15 cellular contexts compared by ENCODE assay signal in the genomic region with DNA sequence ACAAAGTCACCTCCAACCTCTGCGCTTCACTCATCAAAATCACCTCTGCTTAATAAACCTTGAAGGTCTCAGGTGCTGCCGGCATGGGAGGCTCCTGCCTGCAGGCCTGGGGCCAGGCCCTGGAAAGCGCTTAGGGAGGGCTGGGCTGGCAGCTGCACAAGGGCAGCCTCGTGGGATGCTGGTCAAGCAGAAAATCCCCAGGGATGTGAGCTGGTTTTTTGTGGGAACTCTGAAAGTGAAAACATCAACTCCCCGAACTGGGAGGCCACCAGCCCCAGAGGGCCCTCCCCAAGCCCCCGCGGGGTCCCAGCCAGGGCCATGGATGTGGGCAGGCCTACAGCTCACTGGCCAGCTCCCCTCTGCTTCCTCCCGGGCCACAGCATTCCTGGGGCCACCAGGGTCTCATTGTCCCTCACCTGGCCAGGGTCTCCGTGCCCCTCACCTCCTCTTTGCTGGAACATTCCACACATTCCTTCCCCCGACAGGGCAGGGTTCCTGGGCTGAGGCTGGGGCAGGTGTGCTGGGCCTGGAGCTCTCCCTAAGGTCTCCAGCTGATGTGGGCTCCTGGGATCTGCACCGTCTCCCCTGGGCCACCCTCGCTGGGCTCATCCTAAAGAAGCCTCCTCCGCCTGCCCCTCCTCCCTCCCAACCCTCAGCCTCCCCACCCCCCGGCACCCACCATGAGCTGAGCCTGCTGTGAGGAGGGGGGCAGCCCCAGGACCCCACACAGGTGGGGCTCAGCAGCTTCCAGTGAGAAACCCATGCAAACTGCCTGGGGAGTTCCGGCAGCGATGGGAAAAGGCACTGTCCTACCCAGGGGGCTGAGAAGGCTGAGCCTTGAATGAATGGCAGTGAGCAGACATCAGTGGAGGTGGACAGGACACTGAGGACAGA. TPM values are rescaled to one million over a fixed set of nuclear protein-coding genes. Genes with fewer than 3 reads are reported as not detected.
A peak's percentile ranks its signal among the peaks of the same experiment; 100 is the strongest.
DNase-seq lines count a peak whose midpoint lies in the region; ATAC-seq and TF ChIP-seq lines count a peak whose summit lies in the region.
"Had no signal": no experiment of that assay in that cellular context is flagged by ENCODE, and none has a peak within 500 bp of the region (broad histone marks: within the 10 kb centered on the region; RNA-seq: fewer than 3 reads in every experiment).

No MANE protein-coding gene starts in this region.

- H3K4me3 ChIP-seq in right atrium auricular region = no peak overlapping the region
- H3K4me3 ChIP-seq: lung had no signal

- no peak overlapping the region for H3K27ac Mint-ChIP-seq in WTC11
- H3K27ac Mint-ChIP-seq: activated T-helper 1 cell treated with anti-CD3 and anti-CD28 coated beads, Interleukin-12 subunit alpha, Interleukin-12 subunit beta, Interleukin-2, Interleukin-4 antibody, amounts not matched to agents 30 ng/mL and 10 ng/mL and 1 ng/mL, durations not matched to agents 14 hours and 24 hours and 36 hours had no signal

- peak; percentile 43 for DNase-seq in EH (ENCODE audit: low read depth)
- peak; percentile 62 for DNase-seq in WTC11 (ENCODE audit: low spot score)
- DNase-seq in right atrium auricular region (ENCODE audit: low spot score) = no peak
- peak; percentile 80 for DNase-seq in posterior vena cava (ENCODE audit: low spot score)
- no peak for DNase-seq in NCI-H524 (lab: John Stamatoyannopoulos, UW)
- no peak for DNase-seq in substantia nigra (lab: John Stamatoyannopoulos, UW)
- DNase-seq: central memory CD4-positive, alpha-beta T cell; KG1; NCI-H2081 had no signal

- H3K36me3 Mint-ChIP-seq in WTC11 = no peaks in the 10 kb centered on the region; the same call in 1 of the 2 replicates
- H3K36me3 Mint-ChIP-seq: CD8-positive, alpha-beta memory T cell had no signal

- H3K9me3 Mint-ChIP-seq in WTC11 = no peaks in the 10 kb centered on the region
- H3K9me3 Mint-ChIP-seq: activated T-helper 1 cell treated with anti-CD3 and anti-CD28 coated beads, Interleukin-12 subunit alpha, Interleukin-12 subunit beta, Interleukin-2, Interleukin-4 antibody, amounts not matched to agents 30 ng/mL and 10 ng/mL and 1 ng/mL, durations not matched to agents 14 hours and 24 hours and 36 hours; CD8-positive, alpha-beta memory T cell had no signal

- H3K4me1 ChIP-seq in right atrium auricular region = peaks cover 0 to 52% of the 10 kb centered on the region in 2 donors

- H3K27ac ChIP-seq in right atrium auricular region (peak overlapping the region; percentile 5 to 7), substantia nigra (ENCODE audit: low read depth, low read length, poor library complexity, severe bottlenecking) (no peak overlapping the region)
- H3K27ac ChIP-seq: VCaP had no signal

- H3K27me3 ChIP-seq in right atrium auricular region = no peaks in the 10 kb centered on the region

- H3K4me3 Mint-ChIP-seq in WTC11 = no peak overlapping the region
- H3K4me3 Mint-ChIP-seq: activated T-helper 1 cell treated with anti-CD3 and anti-CD28 coated beads, Interleukin-12 subunit alpha, Interleukin-12 subunit beta, Interleukin-2, Interleukin-4 antibody, amounts not matched to agents 30 ng/mL and 10 ng/mL and 1 ng/mL, durations not matched to agents 14 hours and 24 hours and 36 hours had no signal

- POLR2A ChIA-PET in WTC11 (lab: Charles Lee) = interaction anchor here (0.9 to 1.2 kb wide), 2 partner anchors 15 to 84 kb away, joined by 4 read pairs; no protein-coding TSS in a partner anchor

- no peaks in the 10 kb centered on the region for H3K27me3 Mint-ChIP-seq in WTC11 (ENCODE audit: low read depth)

- no peaks in the 10 kb centered on the region for H3K36me3 ChIP-seq in right atrium auricular region

- ATAC-seq in WTC11 = peak; percentile 47
- no peak for ATAC-seq in HG02588 (IDR thresholded peaks at IDR 0.05; ENCODE audit: unreplicated experiment)
- no peak for ATAC-seq in esophagus mucosa

- CTCF ChIA-PET in WTC11 (lab: Charles Lee) = interaction anchor here (0.6 to 3.7 kb wide), 12 partner anchors 10 to 188 kb away, joined by 3 to 31 read pairs (median 5); partner anchors contain the start of gene POFUT2

- TF ChIP-seq CTCF in WTC11 (IDR thresholded peaks at IDR 0.05) = no peak
- TF ChIP-seq CTCF in right atrium auricular region (IDR thresholded peaks at IDR 0.05) = no peak

- intact Hi-C loops in posterior vena cava (cut with DNase I) = no loop called here

- no peaks in the 10 kb centered on the region for H3K9me3 ChIP-seq in right atrium auricular region

- peaks cover 11% of the 10 kb centered on the region for H3K4me1 Mint-ChIP-seq in WTC11

TF ChIP-seq in WTC11, 78 proteins besides CTCF, POLR2A, EP300 and RAD21:
- TF ChIP-seq, protein P1, sequence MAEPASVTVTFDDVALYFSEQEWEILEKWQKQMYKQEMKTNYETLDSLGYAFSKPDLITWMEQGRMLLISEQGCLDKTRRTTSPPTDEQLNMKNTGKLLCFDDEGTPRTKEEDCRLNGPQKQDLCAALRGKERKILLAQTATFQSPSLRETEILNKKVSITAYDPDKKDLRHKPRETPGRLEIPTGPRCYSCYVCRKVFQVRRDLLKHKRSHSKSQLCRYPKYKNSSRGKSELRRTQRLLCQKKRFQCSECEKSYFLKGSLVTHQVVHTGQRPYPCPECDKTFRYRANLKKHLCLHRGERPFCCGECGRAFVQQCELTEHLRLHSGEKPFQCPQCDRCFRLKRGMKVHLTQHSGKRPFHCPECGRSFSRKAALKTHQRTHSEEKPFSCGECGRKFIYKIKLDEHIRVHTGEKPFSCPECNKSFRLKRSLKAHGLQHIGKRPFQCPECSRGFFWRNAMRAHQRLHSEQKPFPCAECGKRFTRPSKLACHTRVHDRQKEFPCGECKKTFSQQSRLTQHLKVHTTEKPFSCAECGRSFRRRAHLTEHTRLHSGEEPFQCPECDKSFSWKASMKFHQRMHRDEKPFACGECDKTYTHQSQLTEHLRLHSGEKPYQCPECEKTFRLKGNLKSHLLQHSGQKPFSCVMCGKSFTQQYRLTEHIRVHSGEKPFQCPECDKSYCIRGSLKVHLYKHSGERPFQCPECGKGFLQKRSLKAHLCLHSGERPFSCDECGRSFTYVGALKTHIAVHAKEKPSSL (CRISPR knock-in tag; conservative IDR thresholded peaks at IDR 0.05) = no peak
- TF ChIP-seq ZNF423 (CRISPR knock-in tag; IDR thresholded peaks at IDR 0.05) = no peak
- TF ChIP-seq, protein P2, sequence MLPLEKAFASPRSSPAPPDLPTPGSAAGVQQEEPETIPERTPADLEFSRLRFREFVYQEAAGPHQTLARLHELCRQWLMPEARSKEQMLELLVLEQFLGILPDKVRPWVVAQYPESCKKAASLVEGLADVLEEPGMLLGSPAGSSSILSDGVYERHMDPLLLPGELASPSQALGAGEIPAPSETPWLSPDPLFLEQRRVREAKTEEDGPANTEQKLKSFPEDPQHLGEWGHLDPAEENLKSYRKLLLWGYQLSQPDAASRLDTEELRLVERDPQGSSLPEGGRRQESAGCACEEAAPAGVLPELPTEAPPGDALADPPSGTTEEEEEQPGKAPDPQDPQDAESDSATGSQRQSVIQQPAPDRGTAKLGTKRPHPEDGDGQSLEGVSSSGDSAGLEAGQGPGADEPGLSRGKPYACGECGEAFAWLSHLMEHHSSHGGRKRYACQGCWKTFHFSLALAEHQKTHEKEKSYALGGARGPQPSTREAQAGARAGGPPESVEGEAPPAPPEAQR (CRISPR knock-in tag; IDR thresholded peaks at IDR 0.05) = no peak
- TF ChIP-seq RELA (CRISPR knock-in tag; IDR thresholded peaks at IDR 0.05; ENCODE audit: borderline replicate concordance) = no peak
- peak; percentile 37; the same call in 1 of the 2 replicates for TF ChIP-seq ZNF281 (CRISPR knock-in tag; IDR thresholded peaks at IDR 0.05)
- TF ChIP-seq TEAD4 (CRISPR knock-in tag; IDR thresholded peaks at IDR 0.05) = peak; percentile 77; the same call in 1 of the 2 replicates
- peak; percentile 94 for TF ChIP-seq ZNF121 (CRISPR knock-in tag; IDR thresholded peaks at IDR 0.05)

RNA-seq across cellular contexts. Expression of gene POFUT2, which starts 36.0 kb away (rescaled TPM):
- total RNA-seq in WTC11 (2021) (37.1 to 41.4 TPM (median 39.7 TPM) in 3 replicates), right atrium auricular region (10 to 100 TPM in 1 of 2 donors, 1 to 10 TPM in 1; 5.8 to 12.0 TPM), posterior vena cava (10 to 100 TPM; 27.1 to 27.4 TPM), esophagus mucosa (6.2 TPM)

Comparison
In these comparisons a context has a peak if more than half of its experiments do, and no peak if none do; other contexts are left out.
1. DNase-seq: peak in EH (single experiment), WTC11 (single experiment) and posterior vena cava (single experiment); none in right atrium auricular region (single experiment), NCI-H524 (0 of 2) and substantia nigra (0 of 49).